ENCODE assay signal across 15 cellular contexts in the genomic region with DNA sequence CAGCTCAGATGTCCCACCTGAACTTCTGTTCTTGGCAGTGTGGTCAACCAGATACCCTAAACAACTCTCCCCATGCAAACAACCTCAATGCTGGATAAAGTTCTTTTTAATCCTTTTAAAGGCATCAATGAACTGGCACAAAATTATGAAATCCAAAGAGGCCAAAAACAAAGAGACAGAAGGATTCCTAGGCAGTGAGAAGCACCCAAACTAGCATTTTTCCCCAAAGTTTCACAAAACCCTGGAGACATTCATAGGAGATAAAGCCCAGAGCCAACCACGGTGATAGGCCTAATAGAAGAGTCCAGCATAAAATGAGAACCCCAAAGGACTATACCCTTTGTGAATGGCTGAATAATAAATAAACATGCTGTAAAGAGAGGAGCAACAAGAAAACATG. TPM values are rescaled to one million over a fixed set of nuclear protein-coding genes. Genes with fewer than 3 reads are reported as not detected.
DNase-seq lines count a peak whose midpoint lies in the region; ATAC-seq and TF ChIP-seq lines count a peak whose summit lies in the region.
"Had no signal": no experiment of that assay in that cellular context is flagged by ENCODE, and none has a peak within 500 bp of the region (broad histone marks: within the 10 kb centered on the region; RNA-seq: fewer than 3 reads in every experiment).

No MANE protein-coding gene starts in this region.

- no peak overlapping the region for H3K4me2 ChIP-seq in GM23248 (ENCODE audit: unreplicated experiment)
- no peak overlapping the region for H3K4me2 ChIP-seq in osteoblast (ENCODE audit: insufficient read depth, low read length)
- H3K4me2 ChIP-seq: BLaER1 treated with 17β-estradiol and CSF1 and Interleukin-3, amounts not matched to agents 10 nM and 100 nM had no signal

- H3K36me3 ChIP-seq in GM23248 (ENCODE audit: low read depth) (no peaks in the 10 kb centered on the region), osteoblast (ENCODE audit: insufficient read depth, low read length) (no peaks in the 10 kb centered on the region), MG63 (no peaks in the 10 kb centered on the region)
- H3K36me3 ChIP-seq: BLaER1 treated with 17β-estradiol and CSF1 and Interleukin-3, amounts not matched to agents 10 nM and 100 nM had no signal

- H3K9ac ChIP-seq in GM23248: no peak overlapping the region
- H3K9ac ChIP-seq: BLaER1 treated with 17β-estradiol and CSF1 and Interleukin-3, amounts not matched to agents 10 nM and 100 nM had no signal

- WGBS in GM23248 (ENCODE audit: low coverage in 1 of 2, low lambda C conversion rate in 2 of 2, missing lambda C conversion rate in 2 of 2), 2 experiments: 41 to 54% methylated on average over 1 of the region's 1 CpG

- no peak for TF ChIP-seq CTCF in fibroblast of mammary gland (conservative IDR thresholded peaks at IDR 0.05; ENCODE audit: control insufficient read depth, insufficient read depth, low read depth, low read length)
- no peak for TF ChIP-seq CTCF in osteoblast (IDR thresholded peaks at IDR 0.05; ENCODE audit: extremely low read depth, low read depth, low read length)

- no peaks in the 10 kb centered on the region for H3K9me3 ChIP-seq in GM23248 (ENCODE audit: low read depth)
- no peaks in the 10 kb centered on the region for H3K9me3 ChIP-seq in osteoblast (ENCODE audit: low read depth, low read length)
- H3K9me3 ChIP-seq in MG63: peaks cover 18% of the 10 kb centered on the region

- peaks cover 52% of the 10 kb centered on the region for H3F3A ChIP-seq in GM23248 (ENCODE audit: insufficient read depth)

- H3K27ac ChIP-seq in GM23248 (peak overlapping the region; percentile 67), osteoblast (ENCODE audit: low read depth, low read length) (peak overlapping the region; percentile 10)
- H3K27ac ChIP-seq: 22Rv1; BLaER1 treated with 17β-estradiol and CSF1 and Interleukin-3, amounts not matched to agents 10 nM and 100 nM; HL-60 had no signal

- DNase-seq in AG08395 (ENCODE audit: low spot score) (peak; percentile 28), GM23248 (peak; percentile 73), fibroblast of mammary gland (ENCODE audit: low read depth) (peak; percentile 16), osteoblast (ENCODE audit: insufficient read length, low spot score, missing footprints) (no peak), MG63 (no peak), RKO (ENCODE audit: low spot score) (no peak), retina (no peak)
- DNase-seq: CD4-positive, CD25-positive, alpha-beta regulatory T cell; DMS53; HCEC 1CT had no signal

- in situ Hi-C loops in GM23248 (cut with MboI): no loop called here

- H3K79me2 ChIP-seq in GM23248 (ENCODE audit: insufficient read depth) (no peaks in the 10 kb centered on the region), osteoblast (ENCODE audit: insufficient read depth, low read length) (no peaks in the 10 kb centered on the region)

- no peak for ATAC-seq in GM21576 (IDR thresholded peaks at IDR 0.05; ENCODE audit: unreplicated experiment)

- no peak overlapping the region for H3K4me3 ChIP-seq in GM23248
- no peak overlapping the region for H3K4me3 ChIP-seq in fibroblast of mammary gland (ENCODE audit: control insufficient read depth, low read depth, low read length)
- H3K4me3 ChIP-seq in osteoblast (ENCODE audit: insufficient read depth, low read length): no peak overlapping the region
- H3K4me3 ChIP-seq in MG63: no peak overlapping the region
- H3K4me3 ChIP-seq: BLaER1 treated with 17β-estradiol and CSF1 and Interleukin-3, amounts not matched to agents 10 nM and 100 nM had no signal

- H2AFZ ChIP-seq in GM23248 (no peak overlapping the region), osteoblast (ENCODE audit: low read length) (no peak overlapping the region)

- H4K20me1 ChIP-seq in GM23248 (ENCODE audit: insufficient read depth) (no peaks in the 10 kb centered on the region), osteoblast (ENCODE audit: insufficient read depth, low read length) (no peaks in the 10 kb centered on the region)
- H4K20me1 ChIP-seq: BLaER1 treated with 17β-estradiol and CSF1 and Interleukin-3, amounts not matched to agents 10 nM and 100 nM had no signal

- no peaks in the 10 kb centered on the region for H3K9me2 ChIP-seq in GM23248 (ENCODE audit: insufficient read depth)

- peaks cover 63% of the 10 kb centered on the region for H3K4me1 ChIP-seq in GM23248 (ENCODE audit: insufficient read depth)
- H3K4me1 ChIP-seq in osteoblast (ENCODE audit: insufficient read depth, low read length): peaks cover 40% of the 10 kb centered on the region

- H3K27me3 ChIP-seq in GM23248 (replicated peaks; ENCODE audit: insufficient read depth) (no peaks in the 10 kb centered on the region), osteoblast (ENCODE audit: insufficient read depth, low read length) (no peaks in the 10 kb centered on the region), MG63 (no peaks in the 10 kb centered on the region)
- H3K27me3 ChIP-seq: BLaER1 treated with 17β-estradiol and CSF1 and Interleukin-3, amounts not matched to agents 10 nM and 100 nM had no signal

RNA-seq across cellular contexts. Expression of a gene that starts 50.7 kb away (rescaled TPM):
- total RNA-seq in GM23248 (2014; rRNA removed; shearing (Covaris generic)): 0.32 TPM in 1 of 2 replicates, not detected in the other
- 0.11 TPM in 1 of 2 replicates, not detected in the other for polyA plus RNA-seq in GM23248 (2016; fragmentation: Nextera tagmentation; extraction: Ambion mirVana)
- total RNA-seq in osteoblast: under 0.01 TPM in 1 of 2 replicates, not detected in the other
- total RNA-seq in MG63 (2014; rRNA removed; shearing (Covaris generic); ENCODE audit: low replicate concordance): not detected in 2 replicates
- total RNA-seq: A673 had no signal
- polyA plus RNA-seq: CD4-positive, CD25-positive, alpha-beta regulatory T cell had no signal

Comparison
In these comparisons a context has a peak if more than half of its experiments do, and no peak if none do; other contexts are left out.
1. DNase-seq: peak in AG08395 (single experiment), GM23248 (single experiment) and fibroblast of mammary gland (single experiment); none in osteoblast (single experiment), MG63 (single experiment), RKO (single experiment) and retina (single experiment).